In genomic region chr5:90528704-90529233, GRCh38 we compare ENCODE assay signal across 8 cellular contexts. TPM values are rescaled to one million over a fixed set of nuclear protein-coding genes. Genes with fewer than 3 reads are reported as not detected.
DNase-seq lines count a peak whose midpoint lies in the region; ATAC-seq and TF ChIP-seq lines count a peak whose summit lies in the region.

No MANE protein-coding gene starts in this region.

- H2AK9ac ChIP-seq in IMR-90 (replicated peaks; ENCODE audit: low read depth, low read length, poor library complexity) = peak overlapping the region; percentile 100

- peak overlapping the region; percentile 88 for H4K5ac ChIP-seq in IMR-90 (ENCODE audit: low read depth, low read length)

- peaks cover 4% of the 10 kb centered on the region; the same call in 1 of the 2 replicates for H4K20me1 ChIP-seq in IMR-90 (ENCODE audit: insufficient read depth, low read length)

- H3K4me3 Mint-ChIP-seq in activated T-cell treated with anti-CD3 and anti-CD28 coated beads, Interleukin-2, amount 50 U/mL, for 72 hours = peak overlapping the region; percentile 79 to 98

- peak; percentile 11 for DNase-seq in AG20443 (ENCODE audit: low spot score)
- DNase-seq in IMR-90 = peak; percentile 29
- no peak for DNase-seq in activated T-cell treated with anti-CD3 and anti-CD28 coated beads, Interleukin-2, amount 50 U/mL, for 72 hours
- DNase-seq in glomerular visceral epithelial cell (ENCODE audit: extremely low spot score) = peak; percentile 11
- DNase-seq in NCI-H1930 (lab: John Stamatoyannopoulos, UW) = no peak
- DNase-seq in posterior cingulate gyrus = no peak

- H3K9me1 ChIP-seq in IMR-90 (ENCODE audit: insufficient read depth, low read length) = no peaks in the 10 kb centered on the region

- peak overlapping the region; percentile 95 for H3K4ac ChIP-seq in IMR-90 (ENCODE audit: low read depth, low read length)

- H3K27ac Mint-ChIP-seq in activated T-cell treated with anti-CD3 and anti-CD28 coated beads, Interleukin-2, amount 50 U/mL, for 72 hours = peak overlapping the region; percentile 62

- no peak for TF ChIP-seq POLR2A in IMR-90 (IDR thresholded peaks at IDR 0.05; ENCODE audit: low read depth, low read length)

- in situ Hi-C loops in IMR-90 (cut with MboI; ENCODE audit: low sequenced_read_pairs) = no loop called here

- H3K27me3 Mint-ChIP-seq in activated T-cell treated with anti-CD3 and anti-CD28 coated beads, Interleukin-2, amount 50 U/mL, for 72 hours (ENCODE audit: low read depth) = peaks cover 10% of the 10 kb centered on the region

- no peak for TF ChIP-seq RAD21 in IMR-90 (IDR thresholded peaks at IDR 0.05; ENCODE audit: low read length)

- peak overlapping the region; percentile 99 for H2AFZ ChIP-seq in IMR-90 (replicated peaks; ENCODE audit: low read length, poor library complexity)

- ATAC-seq in GM18517 (IDR thresholded peaks at IDR 0.05; ENCODE audit: unreplicated experiment) = peak; percentile 9
- no peak for ATAC-seq in IMR-90 (ENCODE audit: low read depth)
- peak in 1 of 2 donors; percentile 11 for ATAC-seq in activated T-cell treated with anti-CD3 and anti-CD28 coated beads, Interleukin-2, amount 50 U/mL, for 72 hours (replicated peaks in 1 of 2)

- peak overlapping the region; percentile 58 to 96 for H4K8ac ChIP-seq in IMR-90 (ENCODE audit: low read depth in 2 of 2, low read length in 2 of 2)

- no peaks in the 10 kb centered on the region for H3K9me3 Mint-ChIP-seq in activated T-cell treated with anti-CD3 and anti-CD28 coated beads, Interleukin-2, amount 50 U/mL, for 72 hours

- peak overlapping the region; percentile 89 for H2AK5ac ChIP-seq in IMR-90 (ENCODE audit: low read depth, low read length)

- H3K9ac ChIP-seq in IMR-90 (ENCODE audit: low read depth, low read length) (peak overlapping the region; percentile 97), rectal smooth muscle tissue (ENCODE audit: low read length) (peak overlapping the region; percentile 98)

- H3K9me3 ChIP-seq in IMR-90 (ENCODE audit: control insufficient read depth, insufficient read depth, low read length) = no peaks in the 10 kb centered on the region

- peak overlapping the region; percentile 82 for H3K56ac ChIP-seq in IMR-90 (ENCODE audit: extremely low read depth, insufficient read depth, low read length)

- H3K4me1 Mint-ChIP-seq in activated T-cell treated with anti-CD3 and anti-CD28 coated beads, Interleukin-2, amount 50 U/mL, for 72 hours (ENCODE audit: low read depth) = peaks cover 24% of the 10 kb centered on the region

- H2BK5ac ChIP-seq in IMR-90 (ENCODE audit: low read depth, low read length, poor library complexity, severe bottlenecking) = peak overlapping the region; percentile 95

- H3K18ac ChIP-seq in IMR-90 (ENCODE audit: low read depth, low read length) = peak overlapping the region; percentile 90

- WGBS in IMR-90 (ENCODE audit: extremely low coverage in 2 of 2, insufficient read length in 1 of 2), 2 experiments = 0% methylated on average over 7 of the region's 17 CpGs; no CpG with 5 or more reads in 1 of the 2 experiments

- H4K91ac ChIP-seq in IMR-90 (ENCODE audit: insufficient read depth, low read depth, low read length) = peak overlapping the region; percentile 89

- peaks cover 4% of the 10 kb centered on the region; the same call in 1 of the 2 replicates for H3K27me3 ChIP-seq in IMR-90 (ENCODE audit: control insufficient read depth, insufficient read depth, low read length)
- H3K27me3 ChIP-seq in rectal smooth muscle tissue (ENCODE audit: control insufficient read depth, insufficient read depth, low read length) = no peaks in the 10 kb centered on the region

- H3K23ac ChIP-seq in IMR-90 (ENCODE audit: low read depth, low read length) = peak overlapping the region; percentile 74

- H3K4me3 ChIP-seq in IMR-90 (ENCODE audit: insufficient read depth, low read depth, low read length) (peak overlapping the region; percentile 98), rectal smooth muscle tissue (ENCODE audit: low read length) (peak overlapping the region; percentile 82)

- dilution Hi-C loops in IMR-90 (cut with HindIII; ENCODE audit: low sequenced_read_pairs, unreplicated experiment) = no loop called here

- H3K79me1 ChIP-seq in IMR-90 (ENCODE audit: low read depth in 1 of 2, low read length in 2 of 2) = peaks cover 8 to 17% of the 10 kb centered on the region in 2 experiments; a peak in 3 of 4 replicates

- TF ChIP-seq CTCF in IMR-90 (conservative IDR thresholded peaks at IDR 0.05; ENCODE audit: low read depth, low read length) = no peak

- CTCF ChIA-PET in IMR-90 (lab: Yijun Ruan, JAX) = no interaction called here

- intact Hi-C loops in IMR-90 (cut with micrococcal nuclease) = no loop called here
- intact Hi-C loops in posterior cingulate gyrus (cut with DNase I) = loop anchor here (1.0 kb wide), 2 partner anchors 54 to 118 kb away; partner anchors contain the start of genes MBLAC2 and POLR3G

- no peaks in the 10 kb centered on the region for H3K4me1 ChIP-seq in IMR-90 (ENCODE audit: control insufficient read depth, insufficient read depth, low read length)
- peaks cover 7% of the 10 kb centered on the region for H3K4me1 ChIP-seq in rectal smooth muscle tissue (ENCODE audit: control insufficient read depth, insufficient read depth, low read length)

- peak overlapping the region; percentile 84 for H3K14ac ChIP-seq in IMR-90 (replicated peaks; ENCODE audit: low read depth, low read length)

- H3K36me3 ChIP-seq in IMR-90 (ENCODE audit: control insufficient read depth, insufficient read depth, low read length) (peaks cover 4% of the 10 kb centered on the region; the same call in 1 of the 2 replicates), rectal smooth muscle tissue (ENCODE audit: control insufficient read depth, insufficient read depth, low read length) (no peaks in the 10 kb centered on the region)

- POLR2A ChIA-PET in IMR-90 (lab: Charles Lee; ENCODE audit: unreplicated experiment) = no interaction called here

- H2BK20ac ChIP-seq in IMR-90 (ENCODE audit: low read depth, low read length) = no peak overlapping the region

- H3K27ac ChIP-seq in IMR-90 (ENCODE audit: insufficient read depth, low read length) (peak overlapping the region; percentile 94), rectal smooth muscle tissue (ENCODE audit: low read depth, low read length) (peak overlapping the region; percentile 92)

- H3K36me3 Mint-ChIP-seq in activated T-cell treated with anti-CD3 and anti-CD28 coated beads, Interleukin-2, amount 50 U/mL, for 72 hours (ENCODE audit: insufficient read depth in 2 of 2) = peaks cover 2 to 6% of the 10 kb centered on the region in 2 donors

- H2BK15ac ChIP-seq in IMR-90 (ENCODE audit: low read depth, low read length) = no peak overlapping the region

- peak overlapping the region; percentile 80 for H2BK120ac ChIP-seq in IMR-90 (ENCODE audit: low read depth, low read length)

- H3K4me2 ChIP-seq in IMR-90 (ENCODE audit: low read depth, low read length) = peak overlapping the region; percentile 99

- TSS peak; percentile 36 for BruUV-seq in IMR-90 (replicated peaks; lab: Mats Ljungman, UMichigan)

TF ChIP-seq in IMR-90, 13 proteins besides CTCF, POLR2A, EP300 and RAD21 (continues in another document):
- TF ChIP-seq RCOR1 (IDR thresholded peaks at IDR 0.05; ENCODE audit: insufficient replicate concordance, low read length) (no peak), MAZ (IDR thresholded peaks at IDR 0.05; ENCODE audit: borderline replicate concordance, low read depth, low read length) (no peak), CEBPB (IDR thresholded peaks at IDR 0.05; ENCODE audit: low read depth, low read length) (no peak), MAFK (IDR thresholded peaks at IDR 0.05; ENCODE audit: low read depth, low read length) (no peak), RFX5 (IDR thresholded peaks at IDR 0.05; ENCODE audit: low read depth, low read length) (no peak), CHD1 (IDR thresholded peaks at IDR 0.05; ENCODE audit: low read depth, low read length) (no peak), ELK1 (IDR thresholded peaks at IDR 0.05; ENCODE audit: borderline replicate concordance, low read depth, low read length) (no peak), SMC3 (IDR thresholded peaks at IDR 0.05; ENCODE audit: low read depth, low read length) (no peak)

RNA-seq across cellular contexts. Expression of gene LYSMD3, which starts 0.6 kb away (rescaled TPM):
- 21.1 and 35.6 TPM in 2 replicates for total RNA-seq in IMR-90 (2012; rRNA removed)
- polyA plus RNA-seq in IMR-90 (2012; rRNA removed) = 7.7 and 10.2 TPM in 2 replicates
- polyA plus RNA-seq in IMR-90 (2012; cell fraction: cytosol; rRNA removed) = 0.74 and 1.7 TPM in 2 replicates
- 1.5 and 7.4 TPM in 2 replicates for polyA plus RNA-seq in IMR-90 (2012; cell fraction: nucleus; rRNA removed; ENCODE audit: low replicate concordance)
- total RNA-seq in activated T-cell treated with anti-CD3 and anti-CD28 coated beads, Interleukin-2, amount 50 U/mL, for 72 hours = 10 to 100 TPM; 16.0 to 17.1 TPM

RNA-seq across cellular contexts. Expression of gene ADGRV1, which starts 29.8 kb away (rescaled TPM):
- total RNA-seq in IMR-90 (2012; rRNA removed) = under 0.01 TPM in 2 replicates
- polyA plus RNA-seq in IMR-90 (2012; rRNA removed) = 0.09 TPM in 1 of 2 replicates, not detected in the other
- polyA plus RNA-seq in IMR-90 (2012; cell fraction: cytosol; rRNA removed) = 0.02 and 0.04 TPM in 2 replicates
- 0.06 TPM in 1 of 2 replicates, not detected in the other for polyA plus RNA-seq in IMR-90 (2012; cell fraction: nucleus; rRNA removed; ENCODE audit: low replicate concordance)
- under 1 TPM; 0.12 to 0.21 TPM for total RNA-seq in activated T-cell treated with anti-CD3 and anti-CD28 coated beads, Interleukin-2, amount 50 U/mL, for 72 hours

RNA-seq across cellular contexts. Expression of gene POLR3G, which starts 54.1 kb away (rescaled TPM):
- total RNA-seq in IMR-90 (2012; rRNA removed) = 10.6 and 15.6 TPM in 2 replicates
- polyA plus RNA-seq in IMR-90 (2012; rRNA removed) = 11.5 and 11.6 TPM in 2 replicates
- 6.1 and 11.4 TPM in 2 replicates for polyA plus RNA-seq in IMR-90 (2012; cell fraction: cytosol; rRNA removed)
- polyA plus RNA-seq in IMR-90 (2012; cell fraction: nucleus; rRNA removed; ENCODE audit: low replicate concordance) = 2.4 and 4.9 TPM in 2 replicates
- 1 to 10 TPM; 4.5 to 6.3 TPM for total RNA-seq in activated T-cell treated with anti-CD3 and anti-CD28 coated beads, Interleukin-2, amount 50 U/mL, for 72 hours

RNA-seq across cellular contexts. Expression of gene MBLAC2, which starts 54.2 kb away (rescaled TPM):
- 3.2 and 5.0 TPM in 2 replicates for total RNA-seq in IMR-90 (2012; rRNA removed)
- polyA plus RNA-seq in IMR-90 (2012; rRNA removed) = 2.5 and 3.0 TPM in 2 replicates
- 1.1 and 2.1 TPM in 2 replicates for polyA plus RNA-seq in IMR-90 (2012; cell fraction: cytosol; rRNA removed)
- polyA plus RNA-seq in IMR-90 (2012; cell fraction: nucleus; rRNA removed; ENCODE audit: low replicate concordance) = 1.8 and 2.4 TPM in 2 replicates
- 1 to 10 TPM; 5.4 to 6.0 TPM for total RNA-seq in activated T-cell treated with anti-CD3 and anti-CD28 coated beads, Interleukin-2, amount 50 U/mL, for 72 hours

Comparison
In these comparisons a context has a peak if more than half of its experiments do, and no peak if none do; other contexts are left out.
1. DNase-seq: peak in AG20443 (single experiment), IMR-90 (single experiment) and glomerular visceral epithelial cell (single experiment); none in activated T-cell treated with anti-CD3 and anti-CD28 coated beads, Interleukin-2, amount 50 U/mL, for 72 hours (0 of 2), NCI-H1930 (0 of 2) and posterior cingulate gyrus (0 of 10).